Comparison of ENCODE assay signal across 1 cellular context in the genomic region with DNA sequence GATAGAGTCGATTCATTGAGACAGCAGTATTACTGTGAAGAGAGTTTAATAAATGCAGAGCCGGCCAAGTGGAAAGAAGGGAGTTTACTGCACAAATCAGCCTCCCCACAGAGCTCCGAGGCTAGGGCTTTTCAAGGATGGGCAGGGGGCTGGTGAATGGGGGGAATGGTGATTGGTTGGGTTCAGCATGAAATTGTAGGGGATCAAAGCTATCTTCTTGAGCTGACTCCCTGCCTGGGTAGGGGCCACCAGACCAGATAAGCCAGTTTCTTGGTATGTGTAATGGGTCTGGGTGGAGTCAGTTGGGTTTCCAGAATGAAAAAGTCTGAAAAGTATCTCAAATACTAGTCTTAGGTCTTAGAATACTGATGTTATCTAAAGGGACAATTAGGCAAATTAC.
TF ChIP-seq lines count a peak whose summit lies in the region.

No MANE protein-coding gene starts in this region.

TF ChIP-seq in GM23338, 12 proteins besides CTCF, POLR2A, EP300 and RAD21 (continued from another document):
- TF ChIP-seq, protein P1, sequence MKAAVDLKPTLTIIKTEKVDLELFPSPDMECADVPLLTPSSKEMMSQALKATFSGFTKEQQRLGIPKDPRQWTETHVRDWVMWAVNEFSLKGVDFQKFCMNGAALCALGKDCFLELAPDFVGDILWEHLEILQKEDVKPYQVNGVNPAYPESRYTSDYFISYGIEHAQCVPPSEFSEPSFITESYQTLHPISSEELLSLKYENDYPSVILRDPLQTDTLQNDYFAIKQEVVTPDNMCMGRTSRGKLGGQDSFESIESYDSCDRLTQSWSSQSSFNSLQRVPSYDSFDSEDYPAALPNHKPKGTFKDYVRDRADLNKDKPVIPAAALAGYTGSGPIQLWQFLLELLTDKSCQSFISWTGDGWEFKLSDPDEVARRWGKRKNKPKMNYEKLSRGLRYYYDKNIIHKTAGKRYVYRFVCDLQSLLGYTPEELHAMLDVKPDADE (IDR thresholded peaks at IDR 0.05) = no peak
- TF ChIP-seq POLR2AphosphoS5 (IDR thresholded peaks at IDR 0.05; ENCODE audit: low read depth) = no peak
- no peak for TF ChIP-seq NANOG (IDR thresholded peaks at IDR 0.05; ENCODE audit: borderline replicate concordance)
